24 cellular contexts compared by ENCODE assay signal in the genomic region with DNA sequence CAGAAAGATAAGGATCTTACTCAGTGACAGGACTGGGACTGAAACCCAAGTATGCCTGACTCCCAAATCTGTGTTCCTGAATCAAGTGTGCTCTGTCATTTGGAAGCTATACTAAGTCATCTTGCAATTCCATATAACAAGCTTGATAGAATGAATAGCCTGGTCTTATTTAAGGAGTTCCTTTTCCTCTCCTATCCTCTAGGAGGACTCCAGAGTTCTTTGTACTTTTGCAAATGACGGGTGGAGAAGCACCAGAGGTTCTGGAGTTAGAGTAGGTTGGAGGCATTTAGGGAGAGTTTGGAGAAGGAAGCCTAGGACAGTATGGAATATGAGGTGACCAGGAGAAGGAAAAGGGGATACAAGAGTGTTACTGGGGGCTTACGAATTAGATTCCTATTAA.
"Had no signal": no experiment of that assay in that cellular context is flagged by ENCODE, and none has a peak within 500 bp of the region (broad histone marks: within the 10 kb centered on the region; RNA-seq: fewer than 3 reads in every experiment).

No MANE protein-coding gene starts in this region.

- DNase-seq: activated B cell treated with CpG ODN at 0.5 μM for 24 hours; activated CD4-positive, alpha-beta T cell treated with anti-CD3 and anti-CD28 coated beads for 48 hours; activated CD8-positive, alpha-beta memory T cell treated with anti-CD3 and anti-CD28 coated beads, Interleukin-2, amount 50 U/mL, for 4 hours; activated CD8-positive, alpha-beta T cell treated with anti-CD3 and anti-CD28 coated beads, Interleukin-2, amount 10 ng/mL, durations not matched to agents 7 days and 5 days; activated effector memory CD4-positive, alpha-beta T cell treated with Interleukin-2 at 50 U/mL for 16 hours; activated naive CD4-positive, alpha-beta T cell treated with anti-CD3 and anti-CD28 coated beads, Interleukin-2, amount 50 U/mL, for 16 hours; activated T-cell treated with anti-CD3 and anti-CD28 coated beads, Interleukin-2, amount 50 U/mL, for 48 hours; aorta; effector CD8-positive, alpha-beta T cell; esophagus squamous epithelium; foreskin fibroblast; left ventricle myocardium superior; mucosa of descending colon; naive B cell; retina; stimulated activated CD4-positive, alpha-beta T cell treated with anti-CD3 and anti-CD28 coated beads, Interleukin-12 subunit alpha, Interleukin-12 subunit beta, amount 100 ng/mL, for 4 hours; stimulated activated CD4-positive, alpha-beta T cell treated with anti-CD3 and anti-CD28 coated beads, Interleukin-1b, Interleukin-23, amount 100 ng/mL, for 48 hours; stimulated activated CD8-positive, alpha-beta memory T cell treated with anti-CD3 and anti-CD28 coated beads, Interleukin-4, amount 100 ng/mL, for 48 hours; stimulated activated naive CD4-positive, alpha-beta T cell; upper lobe of right lung had no signal

- H3K9me3 Mint-ChIP-seq: activated B cell treated with CpG ODN at 0.5 μM for 24 hours; dendritic cell treated with granulocyte-macrophage colony-stimulating factor and Interleukin-4, amounts not matched to agents 40 ng/mL and 50 ng/mL, for 4 days; memory B cell; naive B cell; neural crest cell; T-helper 2 cell treated with Interferon-gamma antibody and Interleukin-4, amounts not matched to agents 5 μg/mL and 100 μg/mL, for 36 hours had no signal

- H3K9me3 ChIP-seq: esophagus squamous epithelium, mucosa of descending colon, upper lobe of right lung had no signal

- H3K4me1 Mint-ChIP-seq: activated B cell treated with CpG ODN at 0.5 μM for 24 hours, neural crest cell had no signal

- H3K4me3 Mint-ChIP-seq: activated B cell treated with CpG ODN at 0.5 μM for 24 hours; activated CD8-positive, alpha-beta T cell treated with anti-CD3 and anti-CD28 coated beads, Interleukin-2, amount 10 ng/mL, durations not matched to agents 7 days and 5 days; dendritic cell treated with granulocyte-macrophage colony-stimulating factor and Interleukin-4, amounts not matched to agents 40 ng/mL and 50 ng/mL, for 4 days; memory B cell; naive B cell; neural crest cell; T-helper 2 cell treated with Interferon-gamma antibody and Interleukin-4, amounts not matched to agents 5 μg/mL and 100 μg/mL, for 36 hours had no signal

- H3K4me1 ChIP-seq: esophagus squamous epithelium, upper lobe of right lung had no signal

- H3K27ac ChIP-seq: esophagus squamous epithelium, upper lobe of right lung had no signal

- ATAC-seq: activated CD8-positive, alpha-beta T cell treated with anti-CD3 and anti-CD28 coated beads, Interleukin-2, amount 10 ng/mL, durations not matched to agents 7 days and 5 days; left ventricle myocardium superior; mucosa of descending colon; upper lobe of right lung had no signal

- H3K36me3 ChIP-seq: esophagus squamous epithelium, upper lobe of right lung had no signal

- H3K36me3 Mint-ChIP-seq: memory B cell, naive B cell had no signal

- H3K27ac Mint-ChIP-seq: activated B cell treated with CpG ODN at 0.5 μM for 24 hours; activated CD8-positive, alpha-beta T cell treated with anti-CD3 and anti-CD28 coated beads, Interleukin-2, amount 10 ng/mL, durations not matched to agents 7 days and 5 days; dendritic cell treated with granulocyte-macrophage colony-stimulating factor and Interleukin-4, amounts not matched to agents 40 ng/mL and 50 ng/mL, for 4 days; memory B cell; naive B cell; T-helper 2 cell treated with Interferon-gamma antibody and Interleukin-4, amounts not matched to agents 5 μg/mL and 100 μg/mL, for 36 hours had no signal

- H3K4me3 ChIP-seq: esophagus squamous epithelium, mucosa of descending colon, upper lobe of right lung had no signal
